ENCODE assay signal across 14 cellular contexts in the genomic region with DNA sequence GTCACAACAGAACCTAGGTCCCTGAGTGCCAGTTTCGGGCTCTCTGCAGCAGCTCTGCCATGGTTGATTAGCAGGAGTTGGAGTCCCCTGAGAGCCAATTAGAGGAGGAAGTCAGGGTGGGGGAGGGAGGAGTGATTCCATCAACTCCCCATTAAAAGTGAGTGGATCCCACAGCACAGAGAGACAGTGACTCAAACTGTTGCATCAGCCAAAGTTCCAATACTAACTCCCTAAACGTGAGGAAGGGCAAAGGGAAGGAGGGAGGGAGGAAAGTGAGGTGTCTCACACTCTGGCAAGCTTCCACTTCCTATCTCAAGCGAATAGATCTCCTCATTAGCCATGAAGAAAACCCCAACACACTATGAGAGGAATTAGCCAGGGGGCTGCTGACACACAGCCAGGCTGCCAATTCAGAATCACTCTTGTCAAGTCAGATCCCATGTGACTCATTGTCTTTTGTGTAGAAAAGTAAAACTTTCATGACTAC. TPM values are rescaled to one million over a fixed set of nuclear protein-coding genes. Genes with fewer than 3 reads are reported as not detected.
A peak's percentile ranks its signal among the peaks of the same experiment; 100 is the strongest.
DNase-seq lines count a peak whose midpoint lies in the region; ATAC-seq, FAIRE-seq and TF ChIP-seq lines count a peak whose summit lies in the region.
"Had no signal": no experiment of that assay in that cellular context is flagged by ENCODE, and none has a peak within 500 bp of the region (broad histone marks: within the 10 kb centered on the region; RNA-seq: fewer than 3 reads in every experiment).

No MANE protein-coding gene starts in this region.

- in situ Hi-C loops in K562 (cut with MboI), result no loop called here

- POLR2A ChIA-PET in CD8-positive, alpha-beta memory T cell (lab: Charles Lee), result no interaction called here
- POLR2A ChIA-PET in K562 (lab: Yijun Ruan, JAX), result no interaction called here

- BruUV-seq in K562 (replicated peaks; lab: Mats Ljungman, UMichigan), result no TSS peak

- peaks cover 0 to 1% (median 0%) of the 10 kb centered on the region in 5 donors for H3K9me3 Mint-ChIP-seq in CD8-positive, alpha-beta memory T cell

- peaks cover 6 to 29% (median 11%) of the 10 kb centered on the region in 3 donors for H3K36me3 Mint-ChIP-seq in CD8-positive, alpha-beta memory T cell

- no peak for FAIRE-seq in K562 (lab: Jason Lieb, UNC)
- FAIRE-seq: D721Med, endothelial cell of umbilical vein had no signal

- ATAC-seq in K562, result peak; percentile 73
- ATAC-seq: Panc1 had no signal

- H3K27me3 Mint-ChIP-seq in CD8-positive, alpha-beta memory T cell, result no peaks in the 10 kb centered on the region

- no peaks in the 10 kb centered on the region for H3K4me1 Mint-ChIP-seq in CD8-positive, alpha-beta memory T cell

- no peak for DNase-seq in CD8-positive, alpha-beta memory T cell
- DNase-seq in LHCN-M2 (ENCODE audit: low read depth) (peak; percentile 83), K562 (ENCODE audit: extremely low read depth in 1 of 4, low spot score in 3 of 4) (peak in 3 of 4 experiments; percentile 6 to 40 (median 15)), lung microvascular endothelial cell (ENCODE audit: low read depth in 2 of 2) (peak; percentile 1 to 47), RPMI8226 (no peak), tibial artery (no peak), ascending aorta (ENCODE audit: low spot score in 2 of 2) (no peak)
- DNase-seq in stimulated activated CD8-positive, alpha-beta memory T cell treated with anti-CD3 and anti-CD28 coated beads, Interleukin-4, amount 100 ng/mL, for 48 hours, result no peak
- DNase-seq: activated CD4-positive, alpha-beta T cell treated with anti-CD3 and anti-CD28 coated beads for 1 hour; NCI-H1092 treated with DMSO at 0.1 percent for 48 hours had no signal

- CTCF ChIA-PET in CD8-positive, alpha-beta memory T cell (lab: Charles Lee), result no interaction called here
- CTCF ChIA-PET in K562 (lab: Yijun Ruan, JAX; ENCODE audit: low intra/inter-chr PET ratio), result no interaction called here

- no peaks in the 10 kb centered on the region for H3K79me2 ChIP-seq in K562 (ENCODE audit: control insufficient read depth, insufficient read depth, low read length)

- TF ChIP-seq CTCF in K562 (IDR thresholded peaks at IDR 0.05 in 2 of 3, conservative IDR thresholded peaks at IDR 0.05 in 1 of 3; ENCODE audit: insufficient read depth in 2 of 3, low read depth in 1 of 3, low read length in 3 of 3), result no peak
- TF ChIP-seq CTCF in tibial artery (IDR thresholded peaks at IDR 0.05), result no peak
- no peak for TF ChIP-seq CTCF in ascending aorta (IDR thresholded peaks at IDR 0.05)

- no peak overlapping the region for H3K4me3 ChIP-seq in CD8-positive, alpha-beta memory T cell (ENCODE audit: low read length)
- H3K4me3 ChIP-seq in K562, result no peak overlapping the region
- H3K4me3 ChIP-seq in tibial artery, result no peak overlapping the region
- H3K4me3 ChIP-seq in ascending aorta, result no peak overlapping the region

- H3K4me3 Mint-ChIP-seq in CD8-positive, alpha-beta memory T cell, result no peak overlapping the region

- H3K9ac ChIP-seq in K562 (ENCODE audit: insufficient read depth in 1 of 2, low read depth in 2 of 2, low read length in 2 of 2), result no peak overlapping the region

- no peaks in the 10 kb centered on the region for H3K36me3 ChIP-seq in CD8-positive, alpha-beta memory T cell (ENCODE audit: insufficient read depth, low read length)
- H3K36me3 ChIP-seq in K562 (ENCODE audit: control insufficient read depth, insufficient read depth, low read length) (no peaks in the 10 kb centered on the region), tibial artery (peaks cover 0 to 4% (median 0%) of the 10 kb centered on the region in 3 donors), ascending aorta (no peaks in the 10 kb centered on the region)

- H3K9me3 ChIP-seq in CD8-positive, alpha-beta memory T cell (ENCODE audit: low read length), result no peaks in the 10 kb centered on the region
- H3K9me3 ChIP-seq in K562 (replicated peaks; ENCODE audit: control insufficient read depth, insufficient read depth, low read depth, low read length) (no peaks in the 10 kb centered on the region), tibial artery (no peaks in the 10 kb centered on the region), ascending aorta (no peaks in the 10 kb centered on the region)

- H2AFZ ChIP-seq in K562 (ENCODE audit: low read depth, low read length), result peak overlapping the region; percentile 74

- H3K4me2 ChIP-seq in K562 (ENCODE audit: insufficient read depth, low read length), result peak overlapping the region; percentile 37

- no peak for TF ChIP-seq POLR2A in K562 (conservative IDR thresholded peaks at IDR 0.05)

- TF ChIP-seq EP300 in K562 (IDR thresholded peaks at IDR 0.05; ENCODE audit: low read length), result peak; percentile 57

- WGBS in K562 (ENCODE audit: insufficient coverage, low coverage, missing lambda C conversion rate), result 6% methylated on average over 3 of the region's 3 CpGs

- H3K9me1 ChIP-seq in K562 (ENCODE audit: control insufficient read depth, insufficient read depth, low read length), result no peaks in the 10 kb centered on the region

- peak overlapping the region; percentile 8 for H3K27ac ChIP-seq in CD8-positive, alpha-beta memory T cell (ENCODE audit: low read depth, low read length)
- H3K27ac ChIP-seq in K562 (ENCODE audit: extremely low read depth, low read depth, low read length), result peak overlapping the region; percentile 62; the same call in 1 of the 3 replicates
- H3K27ac ChIP-seq in tibial artery, result no peak overlapping the region
- no peak overlapping the region for H3K27ac ChIP-seq in ascending aorta

- intact Hi-C loops in K562 (cut with micrococcal nuclease) (loop anchor here (5.0 kb wide), 1 partner anchor 345 kb away; no protein-coding TSS in a partner anchor), tibial artery (cut with DNase I; ENCODE audit: low total_unique reads) (no loop called here), ascending aorta (cut with DNase I) (no loop called here)

- H3K27me3 ChIP-seq in CD8-positive, alpha-beta memory T cell (ENCODE audit: insufficient read depth, low read length, poor library complexity, severe bottlenecking), result no peaks in the 10 kb centered on the region
- H3K27me3 ChIP-seq in K562 (ENCODE audit: control insufficient read depth in 2 of 2, insufficient read depth in 2 of 2, low read length in 2 of 2) (no peaks in the 10 kb centered on the region), tibial artery (no peaks in the 10 kb centered on the region), ascending aorta (no peaks in the 10 kb centered on the region)

- no peaks in the 10 kb centered on the region for H4K20me1 ChIP-seq in K562 (replicated peaks; ENCODE audit: control insufficient read depth, insufficient read depth, low read length)

- H3K4me1 ChIP-seq in CD8-positive, alpha-beta memory T cell (ENCODE audit: insufficient read depth, low read length), result no peaks in the 10 kb centered on the region
- peaks cover 0 to 16% of the 10 kb centered on the region in 2 experiments; a peak in 3 of 5 replicates for H3K4me1 ChIP-seq in K562 (replicated peaks in 1 of 2; ENCODE audit: control insufficient read depth in 2 of 2, insufficient read depth in 2 of 2, low read length in 2 of 2)
- no peaks in the 10 kb centered on the region for H3K4me1 ChIP-seq in tibial artery
- no peaks in the 10 kb centered on the region for H3K4me1 ChIP-seq in ascending aorta

- no peak overlapping the region for H3K27ac Mint-ChIP-seq in CD8-positive, alpha-beta memory T cell

- TF ChIP-seq RAD21 in K562 (CRISPR knock-in tag; conservative IDR thresholded peaks at IDR 0.05 in 1 of 2, IDR thresholded peaks at IDR 0.05 in 1 of 2), result peak in 1 of 2 experiments; percentile 27; a peak in 2 of 4 replicates

RNA-seq across cellular contexts. Expression of a gene that starts 23.6 kb away (rescaled TPM):
- not detected for total RNA-seq in CD8-positive, alpha-beta memory T cell
- not detected for polyA plus RNA-seq in CD8-positive, alpha-beta memory T cell
- total RNA-seq in LHCN-M2 (2014; rRNA removed) (not detected in 2 replicates), K562 (2014; rRNA removed) (not detected in 2 replicates), K562 (2014; rRNA removed; fragmentation: Illumina TruSeq; extraction: Trizol) (not detected in 2 replicates), K562 (2015; rRNA removed; fragmentation: Illumina TruSeq; extraction: Trizol) (not detected in 2 replicates), K562 (2021) (not detected in 2 replicates), lung microvascular endothelial cell (not detected in 2 replicates), ascending aorta (not detected)
- not detected for polyA plus RNA-seq in LHCN-M2 (2012)
- not detected in 2 replicates for total RNA-seq in K562 (2011; cell fraction: chromatin; rRNA removed; ENCODE audit: low replicate concordance)
- total RNA-seq in K562 (2011; cell fraction: nucleolus; rRNA removed), result not detected in 2 replicates
- total RNA-seq in K562 (2011; cell fraction: nucleoplasm; rRNA removed), result not detected in 2 replicates
- polyA plus RNA-seq in K562 (2011; rRNA removed) (not detected in 2 replicates), K562 (2014; fragmentation: Illumina TruSeq; extraction: Trizol) (not detected in 2 replicates), K562 (2014; fragmentation: Nextera tagmentation; extraction: Ambion mirVana) (not detected), K562 (2014; rRNA removed) (not detected in 2 replicates)
- polyA plus RNA-seq in K562 (2011; cell fraction: cytosol; rRNA removed), result not detected in 2 replicates
- polyA plus RNA-seq in K562 (2011; cell fraction: nucleus; rRNA removed), result not detected in 2 replicates
- polyA plus RNA-seq in K562 (2012), result not detected in 2 replicates
- polyA minus RNA-seq in K562 (2011; rRNA and poly(A)+ RNA removed), result not detected in 2 replicates
- not detected in 2 replicates for polyA minus RNA-seq in K562 (2011; cell fraction: cytosol; rRNA and poly(A)+ RNA removed)
- not detected in 2 replicates for polyA minus RNA-seq in K562 (2011; cell fraction: nucleus; rRNA and poly(A)+ RNA removed)
- total RNA-seq: endothelial cell of umbilical vein, liver had no signal
- polyA plus RNA-seq: endothelial cell of umbilical vein, liver had no signal

RNA-seq across cellular contexts. Expression of a gene that starts 33.9 kb away (rescaled TPM):
- total RNA-seq in CD8-positive, alpha-beta memory T cell, result not detected
- not detected for polyA plus RNA-seq in CD8-positive, alpha-beta memory T cell
- total RNA-seq in LHCN-M2 (2014; rRNA removed) (not detected in 2 replicates), K562 (2014; rRNA removed) (not detected in 2 replicates), K562 (2014; rRNA removed; fragmentation: Illumina TruSeq; extraction: Trizol) (not detected in 2 replicates), K562 (2015; rRNA removed; fragmentation: Illumina TruSeq; extraction: Trizol) (not detected in 2 replicates), K562 (2021) (not detected in 2 replicates), lung microvascular endothelial cell (not detected in 2 replicates), ascending aorta (not detected)
- polyA plus RNA-seq in LHCN-M2 (2012), result not detected
- total RNA-seq in K562 (2011; cell fraction: chromatin; rRNA removed; ENCODE audit: low replicate concordance), result not detected in 2 replicates
- not detected in 2 replicates for total RNA-seq in K562 (2011; cell fraction: nucleolus; rRNA removed)
- not detected in 2 replicates for total RNA-seq in K562 (2011; cell fraction: nucleoplasm; rRNA removed)
- polyA plus RNA-seq in K562 (2011; rRNA removed) (not detected in 2 replicates), K562 (2014; fragmentation: Illumina TruSeq; extraction: Trizol) (not detected in 2 replicates), K562 (2014; fragmentation: Nextera tagmentation; extraction: Ambion mirVana) (not detected), K562 (2014; rRNA removed) (not detected in 2 replicates)
- not detected in 2 replicates for polyA plus RNA-seq in K562 (2011; cell fraction: cytosol; rRNA removed)
- polyA plus RNA-seq in K562 (2011; cell fraction: nucleus; rRNA removed), result not detected in 2 replicates
- not detected in 2 replicates for polyA plus RNA-seq in K562 (2012)
- not detected in 2 replicates for polyA minus RNA-seq in K562 (2011; rRNA and poly(A)+ RNA removed)
- polyA minus RNA-seq in K562 (2011; cell fraction: cytosol; rRNA and poly(A)+ RNA removed), result not detected in 2 replicates
- polyA minus RNA-seq in K562 (2011; cell fraction: nucleus; rRNA and poly(A)+ RNA removed), result not detected in 2 replicates
- total RNA-seq: endothelial cell of umbilical vein, liver had no signal
- polyA plus RNA-seq: endothelial cell of umbilical vein, liver had no signal

RNA-seq across cellular contexts. Expression of a gene that starts 39.2 kb away (rescaled TPM):
- not detected for total RNA-seq in CD8-positive, alpha-beta memory T cell
- not detected for polyA plus RNA-seq in CD8-positive, alpha-beta memory T cell
- total RNA-seq in LHCN-M2 (2014; rRNA removed), result not detected in 2 replicates
- polyA plus RNA-seq in LHCN-M2 (2012), result not detected
- not detected in 2 replicates for total RNA-seq in K562 (2011; cell fraction: chromatin; rRNA removed; ENCODE audit: low replicate concordance)
- not detected in 2 replicates for total RNA-seq in K562 (2011; cell fraction: nucleolus; rRNA removed)
- not detected in 2 replicates for total RNA-seq in K562 (2011; cell fraction: nucleoplasm; rRNA removed)
- not detected in 2 replicates for total RNA-seq in K562 (2014; rRNA removed)
- total RNA-seq in K562 (2014; rRNA removed; fragmentation: Illumina TruSeq; extraction: Trizol), result not detected in 2 replicates
- total RNA-seq in K562 (2015; rRNA removed; fragmentation: Illumina TruSeq; extraction: Trizol), result not detected in 2 replicates
- total RNA-seq in K562 (2021), result not detected in 2 replicates
- polyA plus RNA-seq in K562 (2011; rRNA removed), result not detected in 2 replicates
- polyA plus RNA-seq in K562 (2011; cell fraction: cytosol; rRNA removed), result not detected in 2 replicates
- polyA plus RNA-seq in K562 (2011; cell fraction: nucleus; rRNA removed), result not detected in 2 replicates
- not detected in 2 replicates for polyA plus RNA-seq in K562 (2012)
- not detected in 2 replicates for polyA plus RNA-seq in K562 (2014; fragmentation: Illumina TruSeq; extraction: Trizol)
- not detected for polyA plus RNA-seq in K562 (2014; fragmentation: Nextera tagmentation; extraction: Ambion mirVana)
- polyA plus RNA-seq in K562 (2014; rRNA removed), result not detected in 2 replicates
- polyA minus RNA-seq in K562 (2011; rRNA and poly(A)+ RNA removed), result not detected in 2 replicates
- not detected in 2 replicates for polyA minus RNA-seq in K562 (2011; cell fraction: cytosol; rRNA and poly(A)+ RNA removed)
- not detected in 2 replicates for polyA minus RNA-seq in K562 (2011; cell fraction: nucleus; rRNA and poly(A)+ RNA removed)
- total RNA-seq in lung microvascular endothelial cell, result not detected in 2 replicates
- not detected for total RNA-seq in ascending aorta
- total RNA-seq: endothelial cell of umbilical vein, liver had no signal
- polyA plus RNA-seq: endothelial cell of umbilical vein, liver had no signal

RNA-seq across cellular contexts. Expression of a gene that starts 43.1 kb away (rescaled TPM):
- 10 to 100 TPM; 33.2 to 35.0 TPM for total RNA-seq in CD8-positive, alpha-beta memory T cell
- 21.5 TPM for polyA plus RNA-seq in CD8-positive, alpha-beta memory T cell
- total RNA-seq in LHCN-M2 (2014; rRNA removed) (10.3 and 16.8 TPM in 2 replicates), K562 (2014; rRNA removed) (4.8 and 8.3 TPM in 2 replicates), K562 (2014; rRNA removed; fragmentation: Illumina TruSeq; extraction: Trizol) (16.4 and 17.1 TPM in 2 replicates), K562 (2015; rRNA removed; fragmentation: Illumina TruSeq; extraction: Trizol) (8.0 and 12.5 TPM in 2 replicates), K562 (2021) (11.7 and 13.8 TPM in 2 replicates), lung microvascular endothelial cell (12.6 and 21.0 TPM in 2 replicates), ascending aorta (7.8 TPM)
- polyA plus RNA-seq in LHCN-M2 (2012), result 17.8 TPM
- total RNA-seq in K562 (2011; cell fraction: chromatin; rRNA removed; ENCODE audit: low replicate concordance), result 15.0 and 30.0 TPM in 2 replicates
- 10.4 and 11.8 TPM in 2 replicates for total RNA-seq in K562 (2011; cell fraction: nucleolus; rRNA removed)
- total RNA-seq in K562 (2011; cell fraction: nucleoplasm; rRNA removed), result 20.8 and 26.3 TPM in 2 replicates
- polyA plus RNA-seq in K562 (2011; rRNA removed) (11.6 and 12.2 TPM in 2 replicates), K562 (2014; fragmentation: Illumina TruSeq; extraction: Trizol) (6.6 and 9.3 TPM in 2 replicates), K562 (2014; fragmentation: Nextera tagmentation; extraction: Ambion mirVana) (1 to 10 TPM; 5.6 to 6.0 TPM), K562 (2014; rRNA removed) (5.8 and 7.5 TPM in 2 replicates)
- 5.1 and 6.9 TPM in 2 replicates for polyA plus RNA-seq in K562 (2011; cell fraction: cytosol; rRNA removed)
- 7.6 and 9.4 TPM in 2 replicates for polyA plus RNA-seq in K562 (2011; cell fraction: nucleus; rRNA removed)
- polyA plus RNA-seq in K562 (2012), result 7.0 and 13.3 TPM in 2 replicates
- polyA minus RNA-seq in K562 (2011; rRNA and poly(A)+ RNA removed), result 33.3 and 33.5 TPM in 2 replicates
- polyA minus RNA-seq in K562 (2011; cell fraction: cytosol; rRNA and poly(A)+ RNA removed), result 8.9 and 11.3 TPM in 2 replicates
- polyA minus RNA-seq in K562 (2011; cell fraction: nucleus; rRNA and poly(A)+ RNA removed), result 9.0 and 16.3 TPM in 2 replicates

Comparison
In these comparisons a context has a peak if more than half of its experiments do, and no peak if none do; other contexts are left out.
1. DNase-seq: peak in LHCN-M2 (single experiment), K562 (3 of 4) and lung microvascular endothelial cell (2 of 2); none in CD8-positive, alpha-beta memory T cell (0 of 5), RPMI8226 (single experiment), stimulated activated CD8-positive, alpha-beta memory T cell treated with anti-CD3 and anti-CD28 coated beads, Interleukin-4, amount 100 ng/mL, for 48 hours (single experiment), tibial artery (0 of 2) and ascending aorta (0 of 2).
2. H3K27ac ChIP-seq: peak in CD8-positive, alpha-beta memory T cell (single experiment) and K562 (single experiment); none in tibial artery (0 of 2) and ascending aorta (0 of 2).